Comparison of ENCODE assay signal across 9 cellular contexts in genomic region chr6:6315660-6316059, GRCh38. TPM values are rescaled to one million over a fixed set of nuclear protein-coding genes. Genes with fewer than 3 reads are reported as not detected.
A peak's percentile ranks its signal among the peaks of the same experiment; 100 is the strongest.
DNase-seq lines count a peak whose midpoint lies in the region; ATAC-seq and TF ChIP-seq lines count a peak whose summit lies in the region.
"Had no signal": no experiment of that assay in that cellular context is flagged by ENCODE, and none has a peak within 500 bp of the region (broad histone marks: within the 10 kb centered on the region; RNA-seq: fewer than 3 reads in every experiment).

No MANE protein-coding gene starts in this region.

- H3K9me2 ChIP-seq in neural cell (ENCODE audit: insufficient read depth, low read length) = no peaks in the 10 kb centered on the region

- TF ChIP-seq CTCF in esophagus muscularis mucosa (IDR thresholded peaks at IDR 0.05) (peak; percentile 73 to 84 (median 74)), neural cell (IDR thresholded peaks at IDR 0.05; ENCODE audit: poor library complexity, severe bottlenecking) (peak; percentile 68)

- no peak overlapping the region for H3K4me2 ChIP-seq in neural cell (ENCODE audit: low read length)

- H3K9me3 ChIP-seq in esophagus muscularis mucosa (no peaks in the 10 kb centered on the region), neural cell (ENCODE audit: low read length) (no peaks in the 10 kb centered on the region)
- H3K9me3 ChIP-seq: BLaER1 treated with 17β-estradiol and CSF1 and Interleukin-3, amounts not matched to agents 10 nM and 100 nM had no signal

- H2AFZ ChIP-seq in neural cell (ENCODE audit: low read depth, low read length) = no peak overlapping the region

- peak; percentile 57 for TF ChIP-seq RAD21 in neural cell (conservative IDR thresholded peaks at IDR 0.05)

- no peak overlapping the region for H3K9ac ChIP-seq in neural cell (ENCODE audit: low read length)

- no peaks in the 10 kb centered on the region for H3F3A ChIP-seq in neural cell (ENCODE audit: insufficient read depth, low read length, poor library complexity, severe bottlenecking)

- H3K27me3 ChIP-seq in esophagus muscularis mucosa (peaks cover 0 to 37% (median 0%) of the 10 kb centered on the region in 4 donors), neural cell (ENCODE audit: insufficient read depth, low read depth, low read length) (peaks cover 17% of the 10 kb centered on the region)

- H4K20me1 ChIP-seq in neural cell (ENCODE audit: insufficient read depth) = no peaks in the 10 kb centered on the region

- no peaks in the 10 kb centered on the region for H3K36me3 ChIP-seq in esophagus muscularis mucosa
- H3K36me3 ChIP-seq in neural cell (ENCODE audit: insufficient read depth, low read length) = no peaks in the 10 kb centered on the region

- no peaks in the 10 kb centered on the region for H3K79me2 ChIP-seq in neural cell (replicated peaks; ENCODE audit: insufficient read depth, low read length)

- H3K27ac ChIP-seq in esophagus muscularis mucosa (replicated peaks in 1 of 4) (no peak overlapping the region), neural cell (ENCODE audit: low read length) (no peak overlapping the region)

- no peak overlapping the region for H3K4me3 ChIP-seq in esophagus muscularis mucosa
- H3K4me3 ChIP-seq in neural cell (ENCODE audit: low read length) = no peak overlapping the region

- no peak for TF ChIP-seq POLR2A in esophagus muscularis mucosa (IDR thresholded peaks at IDR 0.05; ENCODE audit: low read depth)

- DNase-seq in NCI-H146 (lab: John Stamatoyannopoulos, UW) = peak; percentile 14
- DNase-seq in NCI-H146 treated with DMSO at 0.1 percent for 48 hours (lab: John Stamatoyannopoulos, UW; ENCODE audit: unreplicated experiment) = no peak
- DNase-seq in HS-5 (ENCODE audit: low read depth) = peak; percentile 0
- no peak for DNase-seq in esophagus muscularis mucosa (ENCODE audit: extremely low spot score)

- intact Hi-C loops in esophagus muscularis mucosa (cut with DNase I) = loop anchor here (10.0 kb wide), 1 partner anchor 851 kb away; no protein-coding TSS in a partner anchor

- WGBS in esophagus muscularis mucosa = 26% methylated on average over 6 of the region's 6 CpGs

- TF ChIP-seq EP300 in esophagus muscularis mucosa (IDR thresholded peaks at IDR 0.05) (no peak), neural cell (conservative IDR thresholded peaks at IDR 0.05; ENCODE audit: poor library complexity, severe bottlenecking) (no peak)

- peak; percentile 82 for ATAC-seq in SK-N-SH treated with all-trans-retinoic acid at 6 μM for 48 hours
- ATAC-seq in GM19463 (IDR thresholded peaks at IDR 0.05; ENCODE audit: unreplicated experiment) = no peak
- no peak for ATAC-seq in GM21717 (IDR thresholded peaks at IDR 0.05; ENCODE audit: unreplicated experiment)

- peaks cover 0 to 14% (median 4%) of the 10 kb centered on the region in 4 donors for H3K4me1 ChIP-seq in esophagus muscularis mucosa

TF ChIP-seq in SK-N-SH treated with all-trans-retinoic acid at 6 μM for 48 hours, 23 proteins besides CTCF, POLR2A, EP300 and RAD21 (continues in another document):
- TF ChIP-seq BACH2 (CRISPR knock-in tag; IDR thresholded peaks at IDR 0.05; ENCODE audit: borderline replicate concordance) (no peak), PATZ1 (CRISPR knock-in tag; IDR thresholded peaks at IDR 0.05; ENCODE audit: borderline replicate concordance) (no peak), CREB5 (CRISPR knock-in tag; IDR thresholded peaks at IDR 0.05; ENCODE audit: low read depth) (no peak), ZNF565 (CRISPR knock-in tag; conservative IDR thresholded peaks at IDR 0.05; ENCODE audit: low read depth) (no peak), PPARA (CRISPR knock-in tag; IDR thresholded peaks at IDR 0.05; ENCODE audit: borderline replicate concordance) (no peak)

TF ChIP-seq in neural cell, 6 proteins besides CTCF, POLR2A, EP300 and RAD21:
- TF ChIP-seq REST (IDR thresholded peaks at IDR 0.05; ENCODE audit: borderline replicate concordance) (no peak), EZH2 (IDR thresholded peaks at IDR 0.05; ENCODE audit: borderline replicate concordance, insufficient read depth, low read length, poor library complexity, severe bottlenecking) (no peak), SMC3 (conservative IDR thresholded peaks at IDR 0.05; ENCODE audit: poor library complexity) (peak; percentile 44), POLR2AphosphoS5 (IDR thresholded peaks at IDR 0.05) (no peak)

RNA-seq across cellular contexts. Expression of gene F13A1, which starts 4.8 kb away (rescaled TPM):
- 100 to 1,000 TPM in 2 of 4 donors, 10 to 100 TPM in 2; 63.6 to 173 (median 101) TPM for total RNA-seq in esophagus muscularis mucosa
- polyA plus RNA-seq in neural cell = not detected in 2 replicates
- not detected in 2 replicates for polyA minus RNA-seq in neural cell

Comparison
In these comparisons a context has a peak if more than half of its experiments do, and no peak if none do; other contexts are left out.
1. DNase-seq: peak in NCI-H146 (single experiment) and HS-5 (single experiment); none in NCI-H146 treated with DMSO at 0.1 percent for 48 hours (single experiment) and esophagus muscularis mucosa (single experiment).